In the genomic region with DNA sequence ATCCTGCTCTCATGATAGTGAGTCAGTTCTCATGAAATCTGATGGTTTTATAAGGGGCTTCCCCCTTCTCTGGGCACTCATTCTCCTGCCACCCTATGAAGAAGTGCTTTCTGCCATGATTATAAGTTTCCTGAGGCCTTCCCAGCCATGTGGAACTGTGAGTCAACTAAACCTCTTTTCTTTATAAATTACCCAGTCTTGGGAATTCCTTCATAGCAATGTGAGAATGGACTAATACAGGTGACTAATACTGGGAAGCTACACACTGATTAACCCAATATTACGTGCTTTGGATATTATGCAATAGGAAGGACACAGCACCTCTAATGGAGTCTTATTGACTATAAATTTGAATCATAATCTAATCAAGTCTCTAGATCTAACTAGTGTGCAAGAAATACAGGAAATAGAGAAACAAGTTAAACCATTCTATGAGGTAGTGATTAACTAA, we compare ENCODE assay signal across 16 cellular contexts.
DNase-seq lines count a peak whose midpoint lies in the region; ATAC-seq, FAIRE-seq and TF ChIP-seq lines count a peak whose summit lies in the region.
"Had no signal": no experiment of that assay in that cellular context is flagged by ENCODE, and none has a peak within 500 bp of the region (broad histone marks: within the 10 kb centered on the region; RNA-seq: fewer than 3 reads in every experiment).

No MANE protein-coding gene starts in this region.

- H3K4me1 ChIP-seq in left lung (no peaks in the 10 kb centered on the region), uterus (no peaks in the 10 kb centered on the region)
- H3K4me1 ChIP-seq: BLaER1 treated with 17β-estradiol and CSF1 and Interleukin-3, amounts not matched to agents 10 nM and 100 nM; parathyroid adenoma; upper lobe of right lung had no signal

- DNase-seq in AG10803 (ENCODE audit: low read depth), result peak; percentile 82
- DNase-seq in M059J (ENCODE audit: low read depth), result peak; percentile 84
- DNase-seq in bronchial epithelial cell (ENCODE audit: low read depth), result peak; percentile 98
- no peak for DNase-seq in left lung
- no peak for DNase-seq in effector CD4-positive, alpha-beta T cell
- DNase-seq in NCI-H446 (lab: John Stamatoyannopoulos, UW), result no peak
- no peak for DNase-seq in uterus
- DNase-seq: activated CD4-positive, alpha-beta memory T cell treated with anti-CD3 and anti-CD28 coated beads for 36 hours; activated effector memory CD4-positive, alpha-beta T cell treated with anti-CD3 and anti-CD28 coated beads, Interleukin-2, amount 50 U/mL, for 16 hours; NCI-H510A treated with DMSO at 0.1 percent for 48 hours; stimulated activated CD4-positive, alpha-beta T cell treated with anti-CD3 and anti-CD28 coated beads, Interleukin-2, amount 100 ng/mL, for 24 hours; upper lobe of right lung had no signal

- no peak for TF ChIP-seq CTCF in AG10803 (conservative IDR thresholded peaks at IDR 0.05; ENCODE audit: low read length)
- no peak for TF ChIP-seq CTCF in bronchial epithelial cell (IDR thresholded peaks at IDR 0.05; ENCODE audit: insufficient read depth, low read length, severe bottlenecking)
- no peak for TF ChIP-seq CTCF in left lung (IDR thresholded peaks at IDR 0.05)
- TF ChIP-seq CTCF in uterus (IDR thresholded peaks at IDR 0.05), result no peak

- no peak overlapping the region for H3K27ac ChIP-seq in left lung
- no peak overlapping the region for H3K27ac ChIP-seq in uterus
- H3K27ac ChIP-seq: BLaER1 treated with 17β-estradiol and CSF1 and Interleukin-3, amounts not matched to agents 10 nM and 100 nM; parathyroid adenoma; upper lobe of right lung had no signal

- H3K27me3 ChIP-seq in bronchial epithelial cell (ENCODE audit: control insufficient read depth, insufficient read depth, low read length) (no peaks in the 10 kb centered on the region), left lung (no peaks in the 10 kb centered on the region), uterus (no peaks in the 10 kb centered on the region)
- H3K27me3 ChIP-seq: BLaER1 treated with 17β-estradiol and CSF1 and Interleukin-3, amounts not matched to agents 10 nM and 100 nM; upper lobe of right lung had no signal

- H3K4me3 ChIP-seq in AG10803 (ENCODE audit: low read length), result no peak overlapping the region
- H3K4me3 ChIP-seq in bronchial epithelial cell (ENCODE audit: low read depth, low read length), result no peak overlapping the region
- H3K4me3 ChIP-seq in left lung, result no peak overlapping the region
- no peak overlapping the region for H3K4me3 ChIP-seq in uterus
- H3K4me3 ChIP-seq: BLaER1 treated with 17β-estradiol and CSF1 and Interleukin-3, amounts not matched to agents 10 nM and 100 nM; upper lobe of right lung had no signal

- H3K9me3 ChIP-seq in left lung, result no peaks in the 10 kb centered on the region
- H3K9me3 ChIP-seq in uterus, result no peaks in the 10 kb centered on the region
- H3K9me3 ChIP-seq: BLaER1 treated with 17β-estradiol and CSF1 and Interleukin-3, amounts not matched to agents 10 nM and 100 nM; upper lobe of right lung had no signal

- ATAC-seq in left lung (peak; percentile 47), GM19397 (IDR thresholded peaks at IDR 0.05; ENCODE audit: unreplicated experiment) (no peak)
- ATAC-seq: Panc1, upper lobe of right lung had no signal

- no peak for FAIRE-seq in bronchial epithelial cell (lab: Jason Lieb, UNC)

- H3K36me3 ChIP-seq in bronchial epithelial cell (ENCODE audit: control insufficient read depth, insufficient read depth, low read length) (no peaks in the 10 kb centered on the region), left lung (no peaks in the 10 kb centered on the region), uterus (no peaks in the 10 kb centered on the region)
- H3K36me3 ChIP-seq: BLaER1 treated with 17β-estradiol and CSF1 and Interleukin-3, amounts not matched to agents 10 nM and 100 nM; upper lobe of right lung had no signal

- intact Hi-C loops in left lung (cut with DNase I) (no loop called here), uterus (cut with DNase I; ENCODE audit: low total_unique reads) (no loop called here)

- TF ChIP-seq POLR2A in uterus (IDR thresholded peaks at IDR 0.05), result no peak

Comparison
In these comparisons a context has a peak if more than half of its experiments do, and no peak if none do; other contexts are left out.
1. DNase-seq: peak in AG10803 (single experiment), M059J (single experiment) and bronchial epithelial cell (single experiment); none in left lung (0 of 2), effector CD4-positive, alpha-beta T cell (single experiment), NCI-H446 (0 of 2) and uterus (0 of 2).